ENCODE assay signal across 1 cellular context in genomic region chr11:27294654-27295053, GRCh38.
TF ChIP-seq lines count a peak whose summit lies in the region.

No MANE protein-coding gene starts in this region.

TF ChIP-seq in WTC11, 78 proteins besides CTCF, POLR2A, EP300 and RAD21 (continued from another document):
- TF ChIP-seq, protein P1, sequence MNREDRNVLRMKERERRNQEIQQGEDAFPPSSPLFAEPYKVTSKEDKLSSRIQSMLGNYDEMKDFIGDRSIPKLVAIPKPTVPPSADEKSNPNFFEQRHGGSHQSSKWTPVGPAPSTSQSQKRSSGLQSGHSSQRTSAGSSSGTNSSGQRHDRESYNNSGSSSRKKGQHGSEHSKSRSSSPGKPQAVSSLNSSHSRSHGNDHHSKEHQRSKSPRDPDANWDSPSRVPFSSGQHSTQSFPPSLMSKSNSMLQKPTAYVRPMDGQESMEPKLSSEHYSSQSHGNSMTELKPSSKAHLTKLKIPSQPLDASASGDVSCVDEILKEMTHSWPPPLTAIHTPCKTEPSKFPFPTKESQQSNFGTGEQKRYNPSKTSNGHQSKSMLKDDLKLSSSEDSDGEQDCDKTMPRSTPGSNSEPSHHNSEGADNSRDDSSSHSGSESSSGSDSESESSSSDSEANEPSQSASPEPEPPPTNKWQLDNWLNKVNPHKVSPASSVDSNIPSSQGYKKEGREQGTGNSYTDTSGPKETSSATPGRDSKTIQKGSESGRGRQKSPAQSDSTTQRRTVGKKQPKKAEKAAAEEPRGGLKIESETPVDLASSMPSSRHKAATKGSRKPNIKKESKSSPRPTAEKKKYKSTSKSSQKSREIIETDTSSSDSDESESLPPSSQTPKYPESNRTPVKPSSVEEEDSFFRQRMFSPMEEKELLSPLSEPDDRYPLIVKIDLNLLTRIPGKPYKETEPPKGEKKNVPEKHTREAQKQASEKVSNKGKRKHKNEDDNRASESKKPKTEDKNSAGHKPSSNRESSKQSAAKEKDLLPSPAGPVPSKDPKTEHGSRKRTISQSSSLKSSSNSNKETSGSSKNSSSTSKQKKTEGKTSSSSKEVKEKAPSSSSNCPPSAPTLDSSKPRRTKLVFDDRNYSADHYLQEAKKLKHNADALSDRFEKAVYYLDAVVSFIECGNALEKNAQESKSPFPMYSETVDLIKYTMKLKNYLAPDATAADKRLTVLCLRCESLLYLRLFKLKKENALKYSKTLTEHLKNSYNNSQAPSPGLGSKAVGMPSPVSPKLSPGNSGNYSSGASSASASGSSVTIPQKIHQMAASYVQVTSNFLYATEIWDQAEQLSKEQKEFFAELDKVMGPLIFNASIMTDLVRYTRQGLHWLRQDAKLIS (CRISPR knock-in tag; IDR thresholded peaks at IDR 0.05; ENCODE audit: borderline replicate concordance) = no peak
- TF ChIP-seq NR3C1 (CRISPR knock-in tag; conservative IDR thresholded peaks at IDR 0.05; ENCODE audit: low read depth) (no peak), IRF2 (CRISPR knock-in tag; IDR thresholded peaks at IDR 0.05; ENCODE audit: borderline replicate concordance, low read depth) (no peak), SP1 (CRISPR knock-in tag; conservative IDR thresholded peaks at IDR 0.05) (no peak), ATF1 (CRISPR knock-in tag; IDR thresholded peaks at IDR 0.05) (no peak), NR1H2 (CRISPR knock-in tag; IDR thresholded peaks at IDR 0.05) (no peak), JAZF1 (CRISPR knock-in tag; IDR thresholded peaks at IDR 0.05) (no peak), FOXP1 (CRISPR knock-in tag; IDR thresholded peaks at IDR 0.05; ENCODE audit: borderline replicate concordance) (no peak), E2F1 (CRISPR knock-in tag; IDR thresholded peaks at IDR 0.05) (no peak), USF1 (CRISPR knock-in tag; IDR thresholded peaks at IDR 0.05) (no peak), ATF6 (CRISPR knock-in tag; IDR thresholded peaks at IDR 0.05) (no peak), NFE2L1 (CRISPR knock-in tag; IDR thresholded peaks at IDR 0.05) (no peak), NFATC4 (CRISPR knock-in tag; IDR thresholded peaks at IDR 0.05) (no peak), ZNF138 (CRISPR knock-in tag; conservative IDR thresholded peaks at IDR 0.05) (no peak), TEAD4 (CRISPR knock-in tag; IDR thresholded peaks at IDR 0.05) (no peak)
